9 cellular contexts compared by ENCODE assay signal in the genomic region with DNA sequence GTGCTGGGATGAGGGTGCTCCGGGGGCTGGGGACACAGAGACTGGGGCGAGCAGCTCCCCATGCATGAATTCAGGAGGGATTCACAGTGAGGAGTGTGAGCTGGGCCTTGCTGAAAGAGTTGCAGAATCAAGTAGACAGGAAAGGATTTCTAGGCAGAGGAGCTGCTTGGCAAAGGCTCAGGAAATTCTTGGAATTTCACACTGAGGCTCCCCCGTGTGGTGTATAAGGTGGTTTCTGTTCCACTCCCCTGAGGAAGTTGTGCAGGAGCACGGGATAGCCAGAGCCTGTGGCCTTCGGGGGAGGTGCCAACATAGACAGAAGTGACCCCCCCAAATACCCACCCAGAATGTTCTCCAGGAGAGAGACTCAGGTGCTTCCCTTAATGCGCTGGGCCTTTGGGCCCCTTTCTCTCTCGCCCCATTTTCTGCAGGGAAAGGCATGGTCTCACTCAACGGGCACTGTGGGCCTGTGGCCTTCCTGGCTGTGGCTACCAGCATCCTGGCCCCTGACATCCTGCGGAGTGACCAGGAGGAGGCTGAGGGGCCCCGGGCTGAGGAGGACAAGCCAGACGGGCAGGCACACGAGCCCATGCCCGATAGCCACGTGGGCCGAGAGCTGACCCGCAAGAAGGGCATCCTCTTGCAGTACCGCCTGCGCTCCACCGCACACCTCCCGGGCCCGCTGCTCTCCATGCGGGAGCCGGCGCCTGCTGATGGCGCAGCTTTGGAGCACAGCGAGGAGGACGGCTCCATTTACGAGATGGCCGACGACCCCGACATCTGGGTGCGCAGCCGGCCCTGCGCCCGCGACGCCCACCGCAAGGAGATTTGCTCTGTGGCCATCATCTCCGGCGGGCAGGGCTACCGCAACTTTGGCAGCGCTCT. TPM values are rescaled to one million over a fixed set of nuclear protein-coding genes. Genes with fewer than 3 reads are reported as not detected.
DNase-seq lines count a peak whose midpoint lies in the region; ATAC-seq and TF ChIP-seq lines count a peak whose summit lies in the region.
"Had no signal": no experiment of that assay in that cellular context is flagged by ENCODE, and none has a peak within 500 bp of the region (broad histone marks: within the 10 kb centered on the region; RNA-seq: fewer than 3 reads in every experiment).

No MANE protein-coding gene starts in this region.

- DNase-seq in AG10803 (ENCODE audit: low read depth) (peak; percentile 77), NCI-H1694 (lab: John Stamatoyannopoulos, UW) (peak; percentile 33), endothelial cell (ENCODE audit: low spot score) (peak; percentile 68), HuH-7.5 (ENCODE audit: low spot score) (no peak), NCI-H748 (lab: John Stamatoyannopoulos, UW; ENCODE audit: unreplicated experiment) (no peak)
- no peak for DNase-seq in effector CD8-positive, alpha-beta T cell (lab: John Stamatoyannopoulos, UW)

- peaks cover 3% of the 10 kb centered on the region for H3K27me3 Mint-ChIP-seq in endothelial cell (ENCODE audit: unreplicated experiment)

- peaks cover 8% of the 10 kb centered on the region for H3K4me1 ChIP-seq in mesodermal cell (ENCODE audit: control insufficient read depth, insufficient read depth, low read length, poor library complexity, severe bottlenecking)

- H3K4me1 Mint-ChIP-seq in endothelial cell (ENCODE audit: unreplicated experiment), result peaks cover 10% of the 10 kb centered on the region

- ATAC-seq in HG02981 (IDR thresholded peaks at IDR 0.05; ENCODE audit: unreplicated experiment), result no peak

- H3K9me3 ChIP-seq in mesodermal cell (ENCODE audit: control insufficient read depth, low read length), result no peaks in the 10 kb centered on the region
- H3K9me3 ChIP-seq: neutrophil had no signal

- H3K36me3 Mint-ChIP-seq in endothelial cell (ENCODE audit: low read depth, unreplicated experiment), result no peaks in the 10 kb centered on the region

- TF ChIP-seq CTCF in AG10803 (conservative IDR thresholded peaks at IDR 0.05; ENCODE audit: low read length) (peak; percentile 64), endothelial cell (IDR thresholded peaks at IDR 0.05; ENCODE audit: unreplicated experiment) (no peak)

- peaks cover 21% of the 10 kb centered on the region for H3K36me3 ChIP-seq in mesodermal cell (ENCODE audit: control insufficient read depth, insufficient read depth, low read length)
- H3K36me3 ChIP-seq: neutrophil had no signal

- no peaks in the 10 kb centered on the region for H3K9me3 Mint-ChIP-seq in endothelial cell (ENCODE audit: unreplicated experiment)

- peak overlapping the region; percentile 13 for H3K27ac ChIP-seq in mesodermal cell (ENCODE audit: low read depth, low read length, severe bottlenecking)
- H3K27ac ChIP-seq: neutrophil had no signal

- no peak overlapping the region for H3K27ac Mint-ChIP-seq in endothelial cell (ENCODE audit: unreplicated experiment)

- no peak overlapping the region for H3K4me3 Mint-ChIP-seq in endothelial cell (ENCODE audit: unreplicated experiment)

- H3K4me3 ChIP-seq in AG10803 (ENCODE audit: low read length) (no peak overlapping the region), mesodermal cell (ENCODE audit: extremely low read depth, insufficient read depth, low read length, poor library complexity, severe bottlenecking) (no peak overlapping the region)

- WGBS in mesodermal cell (ENCODE audit: insufficient coverage in 2 of 2), 2 experiments, result 85 to 86% methylated on average over 32 to 42 of the region's 42 CpGs

RNA-seq across cellular contexts. Expression of gene ACTL8, which starts 58.5 kb away (rescaled TPM):
- 0.26 TPM for total RNA-seq in endothelial cell (ENCODE audit: unreplicated experiment)
- not detected for polyA plus RNA-seq in mesodermal cell (2013, experiment 1 of 2)
- polyA plus RNA-seq in mesodermal cell (2013, experiment 2 of 2), result not detected

Comparison
In these comparisons a context has a peak if more than half of its experiments do, and no peak if none do; other contexts are left out.
1. DNase-seq: peak in AG10803 (single experiment), NCI-H1694 (single experiment) and endothelial cell (single experiment); none in HuH-7.5 (single experiment), effector CD8-positive, alpha-beta T cell (single experiment) and NCI-H748 (single experiment).